In genomic region chr3:41026394-41027177, GRCh38 we compare ENCODE assay signal across 11 cellular contexts.
DNase-seq lines count a peak whose midpoint lies in the region; ATAC-seq, FAIRE-seq and TF ChIP-seq lines count a peak whose summit lies in the region.
"Had no signal": no experiment of that assay in that cellular context is flagged by ENCODE, and none has a peak within 500 bp of the region (broad histone marks: within the 10 kb centered on the region; RNA-seq: fewer than 3 reads in every experiment).

No MANE protein-coding gene starts in this region.

- H2AFZ ChIP-seq in MM.1S (ENCODE audit: low read length): no peak overlapping the region

- H3K4me3 Mint-ChIP-seq in chondrocyte (ENCODE audit: unreplicated experiment): no peak overlapping the region
- H3K4me3 Mint-ChIP-seq: activated CD4-positive, alpha-beta T cell treated with anti-CD3 and anti-CD28 coated beads for 36 hours had no signal

- H3K9me3 Mint-ChIP-seq in chondrocyte (ENCODE audit: low read depth): no peaks in the 10 kb centered on the region

- no peak overlapping the region for H3K27ac ChIP-seq in MM.1S (ENCODE audit: low read length)
- H3K27ac ChIP-seq: epithelial cell of prostate had no signal

- no peak for TF ChIP-seq CTCF in BE2C (IDR thresholded peaks at IDR 0.05; ENCODE audit: low read depth, low read length)
- no peak for TF ChIP-seq CTCF in chondrocyte (IDR thresholded peaks at IDR 0.05)
- TF ChIP-seq CTCF in MM.1S (IDR thresholded peaks at IDR 0.05; ENCODE audit: low read length): no peak

- no peak for FAIRE-seq in RCC 7860 (lab: Jason Lieb, UNC)

- peak; percentile 71 for DNase-seq in BE2C
- peak; percentile 9 for DNase-seq in RCC 7860 (ENCODE audit: low spot score)
- peak; percentile 20 for DNase-seq in fibroblast of gingiva (ENCODE audit: low read depth)
- peak; percentile 84 for DNase-seq in myocyte (ENCODE audit: low read depth)
- no peak for DNase-seq in chondrocyte (ENCODE audit: low spot score)
- DNase-seq in MM.1S: no peak
- no peak for DNase-seq in NCI-H1436 treated with DMSO at 0.1 percent for 48 hours (lab: John Stamatoyannopoulos, UW)
- DNase-seq: activated CD4-positive, alpha-beta T cell treated with anti-CD3 and anti-CD28 coated beads for 36 hours; COR-L47 had no signal

- H3K4me1 Mint-ChIP-seq in chondrocyte (ENCODE audit: low read depth): no peaks in the 10 kb centered on the region
- H3K4me1 Mint-ChIP-seq: activated CD4-positive, alpha-beta T cell treated with anti-CD3 and anti-CD28 coated beads for 36 hours had no signal

- H3F3A ChIP-seq in MM.1S (ENCODE audit: insufficient read depth, low read length): no peaks in the 10 kb centered on the region

- H3K4me3 ChIP-seq in BE2C (ENCODE audit: low read depth, low read length): no peak overlapping the region
- no peak overlapping the region for H3K4me3 ChIP-seq in MM.1S (ENCODE audit: low read length)

- no peaks in the 10 kb centered on the region for H3K36me3 Mint-ChIP-seq in chondrocyte (ENCODE audit: low read depth)

- H3K9me3 ChIP-seq in BE2C: no peaks in the 10 kb centered on the region
- no peaks in the 10 kb centered on the region for H3K9me3 ChIP-seq in MM.1S (replicated peaks; ENCODE audit: insufficient read depth, low read length)

- H3K27ac Mint-ChIP-seq in chondrocyte (ENCODE audit: unreplicated experiment): no peak overlapping the region
- H3K27ac Mint-ChIP-seq: activated CD4-positive, alpha-beta T cell treated with anti-CD3 and anti-CD28 coated beads for 36 hours had no signal

- ATAC-seq in HG02588 (IDR thresholded peaks at IDR 0.05; ENCODE audit: unreplicated experiment): no peak
- ATAC-seq: activated CD4-positive, alpha-beta T cell treated with anti-CD3 and anti-CD28 coated beads for 36 hours had no signal

- H3K79me2 ChIP-seq in MM.1S (ENCODE audit: low read length): no peaks in the 10 kb centered on the region

- H3K27me3 ChIP-seq in BE2C: no peaks in the 10 kb centered on the region
- H3K27me3 ChIP-seq in MM.1S (replicated peaks; ENCODE audit: insufficient read depth, low read length): no peaks in the 10 kb centered on the region

- H3K27me3 Mint-ChIP-seq in chondrocyte (ENCODE audit: low read depth): peaks cover 4% of the 10 kb centered on the region

- H3K4me1 ChIP-seq in BE2C: peaks cover 7% of the 10 kb centered on the region; the same call in 1 of the 2 replicates
- no peaks in the 10 kb centered on the region for H3K4me1 ChIP-seq in MM.1S (ENCODE audit: low read length)

- H4K20me1 ChIP-seq in MM.1S (ENCODE audit: insufficient read depth, low read length): no peaks in the 10 kb centered on the region

- H3K4me2 ChIP-seq in MM.1S (ENCODE audit: low read depth, low read length): no peak overlapping the region

- H3K9ac ChIP-seq in MM.1S (ENCODE audit: low read length): no peak overlapping the region

- H3K36me3 ChIP-seq in BE2C (no peaks in the 10 kb centered on the region), MM.1S (replicated peaks; ENCODE audit: insufficient read depth, low read length) (no peaks in the 10 kb centered on the region)

- H3K9me2 ChIP-seq in MM.1S (replicated peaks; ENCODE audit: insufficient read depth, low read length): no peaks in the 10 kb centered on the region

Comparison
In these comparisons a context has a peak if more than half of its experiments do, and no peak if none do; other contexts are left out.
1. DNase-seq: peak in BE2C (single experiment), RCC 7860 (single experiment), fibroblast of gingiva (single experiment) and myocyte (single experiment); none in chondrocyte (single experiment), MM.1S (single experiment) and NCI-H1436 treated with DMSO at 0.1 percent for 48 hours (single experiment).